In the genomic region with DNA sequence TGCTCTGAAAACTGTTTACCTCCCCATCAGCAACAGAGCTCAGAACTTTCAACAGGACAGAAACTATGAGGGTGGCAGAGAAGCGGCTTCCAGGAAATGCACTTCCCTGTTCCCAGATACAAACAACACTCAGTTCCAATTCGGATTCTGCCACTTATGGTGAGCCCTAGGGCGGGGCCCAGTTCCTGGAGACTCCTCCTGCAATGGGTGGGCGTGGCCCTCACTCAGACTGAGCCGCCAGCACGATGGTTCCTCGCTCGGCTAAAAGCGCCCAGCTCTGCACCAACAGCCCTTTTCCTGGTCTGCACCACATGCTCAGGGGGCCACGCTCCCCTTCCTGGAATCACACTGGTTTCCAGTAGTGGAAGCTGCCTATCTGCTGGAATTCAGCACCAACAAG, we compare ENCODE assay signal across 18 cellular contexts.
DNase-seq lines count a peak whose midpoint lies in the region; ATAC-seq and TF ChIP-seq lines count a peak whose summit lies in the region.
"Had no signal": no experiment of that assay in that cellular context is flagged by ENCODE, and none has a peak within 500 bp of the region (broad histone marks: within the 10 kb centered on the region; RNA-seq: fewer than 3 reads in every experiment).

No MANE protein-coding gene starts in this region.

- ATAC-seq in IMR-90 (ENCODE audit: low read depth) (no peak), HG03045 (IDR thresholded peaks at IDR 0.05; ENCODE audit: unreplicated experiment) (no peak)
- ATAC-seq in naive thymus-derived CD4-positive, alpha-beta T cell = no peak
- ATAC-seq: natural killer cell treated with Interleukin-12 subunit alpha and Interleukin-12 subunit beta and Interleukin-15 and Interleukin-18, amount 100 ng/mL, for 72 hours had no signal

- H3K27ac Mint-ChIP-seq in neural crest cell (ENCODE audit: unreplicated experiment) = peak overlapping the region; percentile 81
- no peak overlapping the region for H3K27ac Mint-ChIP-seq in naive thymus-derived CD4-positive, alpha-beta T cell
- H3K27ac Mint-ChIP-seq: activated T-helper 1 cell treated with anti-CD3 and anti-CD28 coated beads, Interleukin-12 subunit alpha, Interleukin-12 subunit beta, Interleukin-2, Interleukin-4 antibody, amounts not matched to agents 30 ng/mL and 10 ng/mL and 1 ng/mL, durations not matched to agents 14 hours and 24 hours and 36 hours; natural killer cell treated with Interleukin-12 subunit alpha and Interleukin-12 subunit beta and Interleukin-15 and Interleukin-18, amount 100 ng/mL, for 72 hours had no signal

- H3K4me1 ChIP-seq in GM23248 (ENCODE audit: insufficient read depth) = no peaks in the 10 kb centered on the region
- H3K4me1 ChIP-seq in IMR-90 (ENCODE audit: control insufficient read depth, insufficient read depth, low read length) = no peaks in the 10 kb centered on the region
- H3K4me1 ChIP-seq in colonic mucosa = no peaks in the 10 kb centered on the region
- no peaks in the 10 kb centered on the region for H3K4me1 ChIP-seq in naive thymus-derived CD4-positive, alpha-beta T cell (ENCODE audit: control insufficient read depth in 2 of 2, insufficient read depth in 2 of 2, low read length in 2 of 2)

- no peak overlapping the region for H3K23ac ChIP-seq in IMR-90 (ENCODE audit: low read depth, low read length)

- no peaks in the 10 kb centered on the region for H3K79me2 ChIP-seq in GM23248 (ENCODE audit: insufficient read depth)

- intact Hi-C loops in IMR-90 (cut with micrococcal nuclease) = no loop called here
- intact Hi-C loops in colonic mucosa (cut with DNase I) = no loop called here
- intact Hi-C loops in naive thymus-derived CD4-positive, alpha-beta T cell (cut with micrococcal nuclease) = no loop called here

- H3K27ac ChIP-seq in GM23248 = no peak overlapping the region
- H3K27ac ChIP-seq in IMR-90 (ENCODE audit: insufficient read depth, low read length) = no peak overlapping the region
- no peak overlapping the region for H3K27ac ChIP-seq in colonic mucosa
- H3K27ac ChIP-seq in naive thymus-derived CD4-positive, alpha-beta T cell (ENCODE audit: low read depth, low read length) = no peak overlapping the region
- H3K27ac ChIP-seq: BLaER1, esophagus muscularis mucosa had no signal

- H2AFZ ChIP-seq in GM23248 = no peak overlapping the region
- H2AFZ ChIP-seq in IMR-90 (replicated peaks; ENCODE audit: low read length, poor library complexity) = peak overlapping the region; percentile 33

- H4K8ac ChIP-seq in IMR-90 (ENCODE audit: low read depth in 2 of 2, low read length in 2 of 2) = no peak overlapping the region

- no peaks in the 10 kb centered on the region for H3K36me3 Mint-ChIP-seq in neural crest cell (ENCODE audit: low read depth)
- H3K36me3 Mint-ChIP-seq in naive thymus-derived CD4-positive, alpha-beta T cell = no peaks in the 10 kb centered on the region
- H3K36me3 Mint-ChIP-seq: natural killer cell treated with Interleukin-12 subunit alpha and Interleukin-12 subunit beta and Interleukin-15 and Interleukin-18, amount 100 ng/mL, for 72 hours had no signal

- no peak overlapping the region for H4K91ac ChIP-seq in IMR-90 (ENCODE audit: insufficient read depth, low read depth, low read length)

- H3K27me3 Mint-ChIP-seq in neural crest cell (ENCODE audit: low read depth) = peaks cover under 1% of the 10 kb centered on the region
- H3K27me3 Mint-ChIP-seq in naive thymus-derived CD4-positive, alpha-beta T cell = peaks cover 0 to 37% (median 21%) of the 10 kb centered on the region in 5 donors

- dilution Hi-C loops in IMR-90 (cut with HindIII; ENCODE audit: low sequenced_read_pairs, unreplicated experiment) = no loop called here

- no peaks in the 10 kb centered on the region for H3K9me2 ChIP-seq in GM23248 (ENCODE audit: insufficient read depth)

- H4K5ac ChIP-seq in IMR-90 (ENCODE audit: low read depth, low read length) = no peak overlapping the region

- H4K20me1 ChIP-seq in GM23248 (ENCODE audit: insufficient read depth) (no peaks in the 10 kb centered on the region), IMR-90 (ENCODE audit: insufficient read depth, low read length) (no peaks in the 10 kb centered on the region; the same call in 1 of the 2 replicates)

- no peak overlapping the region for H2BK120ac ChIP-seq in IMR-90 (ENCODE audit: low read depth, low read length)

- WGBS in GM23248 (ENCODE audit: low coverage in 1 of 2, low lambda C conversion rate in 2 of 2, missing lambda C conversion rate in 2 of 2), 2 experiments = 20 to 26% methylated on average over 10 of the region's 10 CpGs
- 28% methylated on average over 4 of the region's 10 CpGs; no CpG with 5 or more reads in 1 of the 2 experiments for WGBS in IMR-90 (ENCODE audit: extremely low coverage in 2 of 2, insufficient read length in 1 of 2), 2 experiments

- no peak overlapping the region for H2BK5ac ChIP-seq in IMR-90 (ENCODE audit: low read depth, low read length, poor library complexity, severe bottlenecking)

- no peak overlapping the region for H3K4me3 ChIP-seq in GM23248
- H3K4me3 ChIP-seq in IMR-90 (ENCODE audit: insufficient read depth, low read depth, low read length) = no peak overlapping the region
- no peak overlapping the region for H3K4me3 ChIP-seq in colonic mucosa
- no peak overlapping the region for H3K4me3 ChIP-seq in naive thymus-derived CD4-positive, alpha-beta T cell (ENCODE audit: low read length)
- H3K4me3 ChIP-seq: BLaER1, esophagus muscularis mucosa had no signal

- H3K4me2 ChIP-seq in GM23248 (ENCODE audit: unreplicated experiment) = no peak overlapping the region
- H3K4me2 ChIP-seq in IMR-90 (ENCODE audit: low read depth, low read length) = no peak overlapping the region
- H3K4me2 ChIP-seq: BLaER1 had no signal

- no peak overlapping the region for H2AK9ac ChIP-seq in IMR-90 (replicated peaks; ENCODE audit: low read depth, low read length, poor library complexity)

- H3K18ac ChIP-seq in IMR-90 (ENCODE audit: low read depth, low read length) = no peak overlapping the region

- no peak for TF ChIP-seq POLR2A in IMR-90 (IDR thresholded peaks at IDR 0.05; ENCODE audit: low read depth, low read length)

- no peaks in the 10 kb centered on the region for H3K79me1 ChIP-seq in IMR-90 (ENCODE audit: low read depth in 1 of 2, low read length in 2 of 2)

- no peak overlapping the region for H3K56ac ChIP-seq in IMR-90 (ENCODE audit: extremely low read depth, insufficient read depth, low read length)

- H2BK20ac ChIP-seq in IMR-90 (ENCODE audit: low read depth, low read length) = no peak overlapping the region

- no peak for TF ChIP-seq CTCF in IMR-90 (conservative IDR thresholded peaks at IDR 0.05; ENCODE audit: low read depth, low read length)
- TF ChIP-seq CTCF in colonic mucosa (IDR thresholded peaks at IDR 0.05) = no peak
- no peak for TF ChIP-seq CTCF in neural crest cell (conservative IDR thresholded peaks at IDR 0.05)

- H3K27me3 ChIP-seq in GM23248 (replicated peaks; ENCODE audit: insufficient read depth) (no peaks in the 10 kb centered on the region), IMR-90 (ENCODE audit: control insufficient read depth, insufficient read depth, low read length) (peaks cover 4% of the 10 kb centered on the region; the same call in 1 of the 2 replicates), colonic mucosa (no peaks in the 10 kb centered on the region)
- H3K27me3 ChIP-seq in naive thymus-derived CD4-positive, alpha-beta T cell (ENCODE audit: control insufficient read depth in 2 of 2, insufficient read depth in 2 of 2, low read length in 2 of 2) = no peaks in the 10 kb centered on the region

- H3K9me3 Mint-ChIP-seq in neural crest cell = no peaks in the 10 kb centered on the region
- H3K9me3 Mint-ChIP-seq in naive thymus-derived CD4-positive, alpha-beta T cell = no peaks in the 10 kb centered on the region
- H3K9me3 Mint-ChIP-seq: activated T-helper 1 cell treated with anti-CD3 and anti-CD28 coated beads, Interleukin-12 subunit alpha, Interleukin-12 subunit beta, Interleukin-2, Interleukin-4 antibody, amounts not matched to agents 30 ng/mL and 10 ng/mL and 1 ng/mL, durations not matched to agents 14 hours and 24 hours and 36 hours; natural killer cell treated with Interleukin-12 subunit alpha and Interleukin-12 subunit beta and Interleukin-15 and Interleukin-18, amount 100 ng/mL, for 72 hours had no signal

- H3F3A ChIP-seq in GM23248 (ENCODE audit: insufficient read depth) = no peaks in the 10 kb centered on the region

- no peak for TF ChIP-seq RAD21 in IMR-90 (IDR thresholded peaks at IDR 0.05; ENCODE audit: low read length)

- DNase-seq in GM23248 = peak; percentile 32
- no peak for DNase-seq in IMR-90
- peak; percentile 64 for DNase-seq in colonic mucosa
- DNase-seq in neural crest cell (ENCODE audit: low read depth, low spot score) = no peak
- DNase-seq in naive thymus-derived CD4-positive, alpha-beta T cell = no peak
- no peak for DNase-seq in ecto neural progenitor cell (ENCODE audit: low spot score)
- no peak for DNase-seq in DMS53 (lab: John Stamatoyannopoulos, UW)
- DNase-seq: activated CD4-positive, CD25-positive, alpha-beta regulatory T cell; effector CD4-positive, alpha-beta T cell; NCI-H1694 treated with DMSO at 0.1 percent for 48 hours; NCI-H345; NK-92 treated with Interleukin-12 subunit alpha and Interleukin-12 subunit beta, amount 100 ng/mL, for 24 hours; SHP77 treated with DMSO at 0.1 percent for 48 hours had no signal

- H3K4ac ChIP-seq in IMR-90 (ENCODE audit: low read depth, low read length) = no peak overlapping the region

- no TSS peak for BruUV-seq in IMR-90 (replicated peaks; lab: Mats Ljungman, UMichigan)

- H3K4me1 Mint-ChIP-seq in neural crest cell = peaks cover 30% of the 10 kb centered on the region
- peaks cover 0 to 4% (median 0%) of the 10 kb centered on the region in 7 donors for H3K4me1 Mint-ChIP-seq in naive thymus-derived CD4-positive, alpha-beta T cell

- H3K9me1 ChIP-seq in IMR-90 (ENCODE audit: insufficient read depth, low read length) = no peaks in the 10 kb centered on the region

- no peak overlapping the region for H3K14ac ChIP-seq in IMR-90 (replicated peaks; ENCODE audit: low read depth, low read length)

- H2AK5ac ChIP-seq in IMR-90 (ENCODE audit: low read depth, low read length) = no peak overlapping the region

- POLR2A ChIA-PET in IMR-90 (lab: Charles Lee; ENCODE audit: unreplicated experiment) = no interaction called here
- POLR2A ChIA-PET in naive thymus-derived CD4-positive, alpha-beta T cell (lab: Charles Lee) = no interaction called here

- no peak overlapping the region for H2BK15ac ChIP-seq in IMR-90 (ENCODE audit: low read depth, low read length)

- H3K9me3 ChIP-seq in GM23248 (ENCODE audit: low read depth) (no peaks in the 10 kb centered on the region), IMR-90 (ENCODE audit: control insufficient read depth, insufficient read depth, low read length) (no peaks in the 10 kb centered on the region), colonic mucosa (no peaks in the 10 kb centered on the region)
- no peaks in the 10 kb centered on the region for H3K9me3 ChIP-seq in naive thymus-derived CD4-positive, alpha-beta T cell (ENCODE audit: control insufficient read depth in 2 of 3, low read length in 3 of 3)
- H3K9me3 ChIP-seq: BLaER1, esophagus muscularis mucosa had no signal

- in situ Hi-C loops in GM23248 (cut with MboI) = no loop called here
- in situ Hi-C loops in IMR-90 (cut with MboI; ENCODE audit: low sequenced_read_pairs) = no loop called here

- no peak overlapping the region for H3K9ac ChIP-seq in GM23248
- no peak overlapping the region for H3K9ac ChIP-seq in IMR-90 (ENCODE audit: low read depth, low read length)
- H3K9ac ChIP-seq in colonic mucosa (ENCODE audit: low read depth in 2 of 2, low read length in 2 of 2) = no peak overlapping the region
- H3K9ac ChIP-seq: BLaER1 had no signal

- H3K4me3 Mint-ChIP-seq in neural crest cell = no peak overlapping the region
- no peak overlapping the region for H3K4me3 Mint-ChIP-seq in naive thymus-derived CD4-positive, alpha-beta T cell
- H3K4me3 Mint-ChIP-seq: activated T-helper 1 cell treated with anti-CD3 and anti-CD28 coated beads, Interleukin-12 subunit alpha, Interleukin-12 subunit beta, Interleukin-2, Interleukin-4 antibody, amounts not matched to agents 30 ng/mL and 10 ng/mL and 1 ng/mL, durations not matched to agents 14 hours and 24 hours and 36 hours; natural killer cell treated with Interleukin-12 subunit alpha and Interleukin-12 subunit beta and Interleukin-15 and Interleukin-18, amount 100 ng/mL, for 72 hours had no signal

- CTCF ChIA-PET in IMR-90 (lab: Yijun Ruan, JAX) = interaction anchor here (0.8 kb wide), 1 partner anchor 144 kb away, joined by 3 read pairs; no protein-coding TSS in a partner anchor
- CTCF ChIA-PET in naive thymus-derived CD4-positive, alpha-beta T cell (lab: Charles Lee) = no interaction called here

- H3K36me3 ChIP-seq in GM23248 (ENCODE audit: low read depth) = no peaks in the 10 kb centered on the region
- H3K36me3 ChIP-seq in IMR-90 (ENCODE audit: control insufficient read depth, insufficient read depth, low read length) = no peaks in the 10 kb centered on the region
- H3K36me3 ChIP-seq in colonic mucosa = no peaks in the 10 kb centered on the region
- H3K36me3 ChIP-seq in naive thymus-derived CD4-positive, alpha-beta T cell (ENCODE audit: control insufficient read depth in 2 of 3, insufficient read depth in 3 of 3, low read length in 3 of 3) = no peaks in the 10 kb centered on the region
- H3K36me3 ChIP-seq: BLaER1, esophagus muscularis mucosa had no signal

Comparison
In these comparisons a context has a peak if more than half of its experiments do, and no peak if none do; other contexts are left out.
1. DNase-seq: peak in GM23248 (single experiment) and colonic mucosa (single experiment); none in IMR-90 (single experiment), neural crest cell (single experiment), naive thymus-derived CD4-positive, alpha-beta T cell (0 of 9), ecto neural progenitor cell (single experiment) and DMS53 (single experiment).